ENCODE assay signal across 18 cellular contexts in genomic region chr15:30062881-30063280, GRCh38. TPM values are rescaled to one million over a fixed set of nuclear protein-coding genes. Genes with fewer than 3 reads are reported as not detected.
"Had no signal": no experiment of that assay in that cellular context is flagged by ENCODE, and none has a peak within 500 bp of the region (broad histone marks: within the 10 kb centered on the region; RNA-seq: fewer than 3 reads in every experiment).

No MANE protein-coding gene starts in this region.

- H3K4me2 ChIP-seq: hepatocyte had no signal

- H3K4me1 ChIP-seq: adrenal gland, upper lobe of right lung had no signal

- H3K9me3 ChIP-seq: adrenal gland, testis, upper lobe of right lung had no signal

- H3K27ac ChIP-seq: adrenal gland, hepatocyte, testis, upper lobe of right lung had no signal

- H3K4me3 ChIP-seq: adrenal gland, hepatocyte, testis, upper lobe of right lung had no signal

- H3K79me2 ChIP-seq: hepatocyte had no signal

- DNase-seq: activated B cell treated with CpG ODN at 0.5 μM for 24 hours; activated CD4-positive, alpha-beta T cell treated with anti-CD3 and anti-CD28 coated beads, Interleukin-2, amount 10 ng/mL, durations not matched to agents 24 days and 14 days; activated CD8-positive, alpha-beta memory T cell treated with anti-CD3 and anti-CD28 coated beads, Interleukin-2, amount 50 U/mL, for 4 hours; activated CD8-positive, alpha-beta T cell treated with anti-CD3 and anti-CD28 coated beads, Interleukin-2, amount 10 ng/mL, durations not matched to agents 7 days and 5 days; activated effector memory CD4-positive, alpha-beta T cell treated with anti-CD3 and anti-CD28 coated beads, Interleukin-2, amount 50 U/mL, for 16 hours; activated T-cell treated with anti-CD3 and anti-CD28 coated beads, Interleukin-2, amount 50 U/mL, for 48 hours; adrenal gland; erythroblast; nucleus accumbens; right cardiac atrium; stimulated activated naive CD8-positive, alpha-beta T cell treated with anti-CD3 and anti-CD28 coated beads, Interleukin-15, amount 100 ng/mL, for 72 hours; testis; upper lobe of right lung had no signal

- H3K27me3 ChIP-seq: adrenal gland, hepatocyte, testis, upper lobe of right lung had no signal

- H3K36me3 ChIP-seq: adrenal gland, upper lobe of right lung had no signal

- ATAC-seq: activated CD8-positive, alpha-beta T cell treated with anti-CD3 and anti-CD28 coated beads, Interleukin-2, amount 10 ng/mL, durations not matched to agents 7 days and 5 days; right cardiac atrium; stimulated activated naive CD8-positive, alpha-beta T cell treated with anti-CD3 and anti-CD28 coated beads, Interleukin-15, amount 100 ng/mL, for 72 hours; upper lobe of right lung had no signal

- H2AFZ ChIP-seq: hepatocyte had no signal

RNA-seq across cellular contexts. Expression of gene GOLGA8J, which starts 19.9 kb away (rescaled TPM):
- total RNA-seq: activated CD4-positive, alpha-beta T cell treated with anti-CD3 and anti-CD28 coated beads, Interleukin-2, amount 10 ng/mL, durations not matched to agents 24 days and 14 days; dermis microvascular lymphatic vessel endothelial cell; kidney epithelial cell; mesenteric fat pad; progenitor cell of endocrine pancreas; upper lobe of right lung had no signal
- polyA plus RNA-seq: adrenal gland, hepatocyte, right cardiac atrium had no signal
